Comparison of ENCODE assay signal across 1 cellular context in genomic region chr16:3718628-3719027, GRCh38.
TF ChIP-seq lines count a peak whose summit lies in the region.

No MANE protein-coding gene starts in this region.

TF ChIP-seq in HepG2, 621 proteins besides CTCF, POLR2A, EP300 and RAD21:
- TF ChIP-seq CEBPB (IDR thresholded peaks at IDR 0.05; ENCODE audit: borderline replicate concordance, low read depth, low read length) (peak; percentile 14; the same call in 1 of the 2 replicates), ZNF710 (CRISPR knock-in tag; IDR thresholded peaks at IDR 0.05; ENCODE audit: borderline replicate concordance) (no peak), NR2C2 (CRISPR knock-in tag; IDR thresholded peaks at IDR 0.05; ENCODE audit: borderline replicate concordance) (no peak), HINFP (CRISPR knock-in tag; IDR thresholded peaks at IDR 0.05; ENCODE audit: low read depth) (no peak), ZNF124 (CRISPR knock-in tag; IDR thresholded peaks at IDR 0.05) (no peak), ZNF460 (CRISPR knock-in tag; IDR thresholded peaks at IDR 0.05; ENCODE audit: borderline replicate concordance) (peak; percentile 89), REPIN1 (CRISPR knock-in tag; IDR thresholded peaks at IDR 0.05; ENCODE audit: borderline replicate concordance, low read depth) (no peak), SMAD3 (CRISPR knock-in tag; IDR thresholded peaks at IDR 0.05) (no peak), TARDBP (CRISPR knock-in tag; IDR thresholded peaks at IDR 0.05) (no peak), ZNF704 (CRISPR knock-in tag; IDR thresholded peaks at IDR 0.05; ENCODE audit: borderline replicate concordance) (no peak), ZNF282 (IDR thresholded peaks at IDR 0.05; ENCODE audit: partially characterized antibody) (no peak), CCAR2 (optimal IDR thresholded peaks at IDR 0.05; ENCODE audit: low read depth, low read length) (no peak)
TF ChIP-seq in HepG2: peak in this region for 2.
